Comparison of ENCODE assay signal across 1 cellular context in the genomic region with DNA sequence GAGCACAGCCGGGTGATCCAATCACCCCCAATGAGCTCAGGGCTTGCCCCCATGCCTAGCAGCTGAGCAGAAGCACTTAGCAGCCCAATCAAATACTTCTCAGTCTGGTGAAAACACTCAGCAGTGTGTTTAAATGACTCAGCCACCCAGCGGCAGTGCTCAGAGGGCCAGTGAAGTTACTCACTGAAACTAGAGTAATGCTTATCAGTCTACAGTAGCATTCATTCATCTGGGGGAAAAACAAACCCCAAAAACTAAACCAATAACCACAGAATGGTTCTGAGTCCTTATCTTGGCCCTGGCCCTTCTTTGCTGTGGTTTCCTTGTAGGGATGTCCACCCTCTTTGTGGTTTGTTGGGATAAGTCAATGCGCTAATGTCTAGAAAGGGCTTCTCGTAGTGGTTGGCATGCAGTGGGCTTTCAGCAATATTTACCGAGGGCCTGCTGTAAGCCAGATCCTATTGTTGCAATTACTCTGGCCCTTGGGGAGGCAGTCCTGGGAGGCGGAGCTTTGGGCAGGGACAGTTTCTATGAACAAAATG.
TF ChIP-seq lines count a peak whose summit lies in the region.

No MANE protein-coding gene starts in this region.

TF ChIP-seq in SK-N-SH treated with all-trans-retinoic acid at 6 μM for 48 hours, 23 proteins besides CTCF, POLR2A, EP300 and RAD21 (continued from another document):
- TF ChIP-seq, protein P1, sequence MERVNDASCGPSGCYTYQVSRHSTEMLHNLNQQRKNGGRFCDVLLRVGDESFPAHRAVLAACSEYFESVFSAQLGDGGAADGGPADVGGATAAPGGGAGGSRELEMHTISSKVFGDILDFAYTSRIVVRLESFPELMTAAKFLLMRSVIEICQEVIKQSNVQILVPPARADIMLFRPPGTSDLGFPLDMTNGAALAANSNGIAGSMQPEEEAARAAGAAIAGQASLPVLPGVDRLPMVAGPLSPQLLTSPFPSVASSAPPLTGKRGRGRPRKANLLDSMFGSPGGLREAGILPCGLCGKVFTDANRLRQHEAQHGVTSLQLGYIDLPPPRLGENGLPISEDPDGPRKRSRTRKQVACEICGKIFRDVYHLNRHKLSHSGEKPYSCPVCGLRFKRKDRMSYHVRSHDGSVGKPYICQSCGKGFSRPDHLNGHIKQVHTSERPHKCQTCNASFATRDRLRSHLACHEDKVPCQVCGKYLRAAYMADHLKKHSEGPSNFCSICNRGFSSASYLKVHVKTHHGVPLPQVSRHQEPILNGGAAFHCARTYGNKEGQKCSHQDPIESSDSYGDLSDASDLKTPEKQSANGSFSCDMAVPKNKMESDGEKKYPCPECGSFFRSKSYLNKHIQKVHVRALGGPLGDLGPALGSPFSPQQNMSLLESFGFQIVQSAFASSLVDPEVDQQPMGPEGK (CRISPR knock-in tag; IDR thresholded peaks at IDR 0.05; ENCODE audit: borderline replicate concordance), result no peak
- TF ChIP-seq TOX (CRISPR knock-in tag; IDR thresholded peaks at IDR 0.05; ENCODE audit: borderline replicate concordance), result no peak
- TF ChIP-seq PPARA (CRISPR knock-in tag; IDR thresholded peaks at IDR 0.05; ENCODE audit: borderline replicate concordance), result no peak
